In genomic region chr2:579351-579886, GRCh38 we compare ENCODE assay signal across 28 cellular contexts.
A peak's percentile ranks its signal among the peaks of the same experiment; 100 is the strongest.
DNase-seq lines count a peak whose midpoint lies in the region; ATAC-seq and TF ChIP-seq lines count a peak whose summit lies in the region.
"Had no signal": no experiment of that assay in that cellular context is flagged by ENCODE, and none has a peak within 500 bp of the region (broad histone marks: within the 10 kb centered on the region; RNA-seq: fewer than 3 reads in every experiment).

No MANE protein-coding gene starts in this region.

- H3K27ac Mint-ChIP-seq in GM23338 (no peak overlapping the region), Caco-2 (ENCODE audit: unreplicated experiment) (no peak overlapping the region)
- H3K27ac Mint-ChIP-seq in activated CD8-positive, alpha-beta T cell treated with anti-CD3 and anti-CD28 coated beads for 36 hours = no peak overlapping the region
- no peak overlapping the region for H3K27ac Mint-ChIP-seq in stimulated activated effector memory CD8-positive, alpha-beta T cell treated with anti-CD3 and anti-CD28 coated beads, Interleukin-12 subunit alpha, Interleukin-12 subunit beta, amount 100 ng/mL, for 72 hours
- H3K27ac Mint-ChIP-seq: activated CD4-positive, alpha-beta T cell treated with anti-CD3 and anti-CD28 coated beads for 36 hours; immature natural killer cell; naive B cell; T-helper 1 cell treated with Interleukin-12 subunit alpha and Interleukin-12 subunit beta and Interleukin-4 antibody, amounts not matched to agents 30 μg/mL and 1 μg/mL, for 36 hours had no signal

- no peak overlapping the region for H3K4me2 ChIP-seq in GM23338
- H3K4me2 ChIP-seq: KMS-11 had no signal

- H3K27me3 ChIP-seq in GM23338 (ENCODE audit: insufficient read depth) = no peaks in the 10 kb centered on the region
- H3K27me3 ChIP-seq in Caco-2 (replicated peaks; ENCODE audit: control insufficient read depth, insufficient read depth, low read length) = no peaks in the 10 kb centered on the region
- H3K27me3 ChIP-seq: brain microvascular endothelial cell, Peyer's patch had no signal

- H3K79me2 ChIP-seq in GM23338 (replicated peaks; ENCODE audit: insufficient read depth) = no peaks in the 10 kb centered on the region

- peaks cover 9% of the 10 kb centered on the region; the same call in 2 of the 3 replicates for H3K9me3 Mint-ChIP-seq in GM23338
- H3K9me3 Mint-ChIP-seq in activated CD8-positive, alpha-beta T cell treated with anti-CD3 and anti-CD28 coated beads for 36 hours = peaks cover 9% of the 10 kb centered on the region
- H3K9me3 Mint-ChIP-seq in stimulated activated effector memory CD8-positive, alpha-beta T cell treated with anti-CD3 and anti-CD28 coated beads, Interleukin-12 subunit alpha, Interleukin-12 subunit beta, amount 100 ng/mL, for 72 hours = peaks cover 9% of the 10 kb centered on the region
- H3K9me3 Mint-ChIP-seq in Caco-2 (ENCODE audit: unreplicated experiment) = no peaks in the 10 kb centered on the region

- H3K4me3 ChIP-seq in GM23338 = no peak overlapping the region
- no peak overlapping the region for H3K4me3 ChIP-seq in Caco-2 (ENCODE audit: low read depth, low read length)
- H3K4me3 ChIP-seq: gastroesophageal sphincter, GM23248, left lung, Peyer's patch, skin epidermis had no signal

- peak overlapping the region; percentile 90 for H2AFZ ChIP-seq in GM23338
- H2AFZ ChIP-seq: GM23248 had no signal

- ATAC-seq in GM23338 = no peak
- peak; percentile 30 for ATAC-seq in activated CD8-positive, alpha-beta T cell treated with anti-CD3 and anti-CD28 coated beads for 36 hours
- no peak for ATAC-seq in stimulated activated effector memory CD8-positive, alpha-beta T cell treated with anti-CD3 and anti-CD28 coated beads, Interleukin-12 subunit alpha, Interleukin-12 subunit beta, amount 100 ng/mL, for 72 hours
- ATAC-seq: activated CD4-positive, alpha-beta T cell treated with anti-CD3 and anti-CD28 coated beads for 36 hours; gastroesophageal sphincter; left lung had no signal

- no peak overlapping the region for H3K27ac ChIP-seq in GM23338 (ENCODE audit: low read depth)
- H3K27ac ChIP-seq: brain microvascular endothelial cell, gastroesophageal sphincter, GM23248, KMS-11, left lung, Peyer's patch, skin epidermis had no signal

- no peaks in the 10 kb centered on the region for H4K20me1 ChIP-seq in GM23338 (replicated peaks; ENCODE audit: insufficient read depth)

- no peaks in the 10 kb centered on the region for H3K9me2 ChIP-seq in GM23338 (ENCODE audit: insufficient read depth)

- H3F3A ChIP-seq in GM23338 (replicated peaks; ENCODE audit: low read depth) = no peaks in the 10 kb centered on the region

- H3K9me3 ChIP-seq in Caco-2 = no peaks in the 10 kb centered on the region
- H3K9me3 ChIP-seq: Peyer's patch had no signal

- H3K27me3 Mint-ChIP-seq in GM23338 (ENCODE audit: insufficient read depth, low read depth, poor library complexity) (peaks cover 5% of the 10 kb centered on the region), Caco-2 (ENCODE audit: insufficient read depth, unreplicated experiment) (peaks cover 2% of the 10 kb centered on the region)
- H3K27me3 Mint-ChIP-seq in activated CD8-positive, alpha-beta T cell treated with anti-CD3 and anti-CD28 coated beads for 36 hours = peaks cover 3% of the 10 kb centered on the region

- CTCF ChIA-PET in activated CD8-positive, alpha-beta T cell treated with anti-CD3 and anti-CD28 coated beads for 36 hours (lab: Charles Lee) = no interaction called here
- CTCF ChIA-PET in Caco-2 (lab: Charles Lee) = no interaction called here

- H3K4me1 Mint-ChIP-seq in GM23338 (no peaks in the 10 kb centered on the region), Caco-2 (ENCODE audit: low read depth, unreplicated experiment) (no peaks in the 10 kb centered on the region)
- H3K4me1 Mint-ChIP-seq in activated CD8-positive, alpha-beta T cell treated with anti-CD3 and anti-CD28 coated beads for 36 hours (ENCODE audit: low read depth) = no peaks in the 10 kb centered on the region
- no peaks in the 10 kb centered on the region for H3K4me1 Mint-ChIP-seq in stimulated activated effector memory CD8-positive, alpha-beta T cell treated with anti-CD3 and anti-CD28 coated beads, Interleukin-12 subunit alpha, Interleukin-12 subunit beta, amount 100 ng/mL, for 72 hours
- H3K4me1 Mint-ChIP-seq: activated CD4-positive, alpha-beta T cell treated with anti-CD3 and anti-CD28 coated beads for 36 hours; immature natural killer cell had no signal

- TF ChIP-seq CTCF in GM23338 (conservative IDR thresholded peaks at IDR 0.05; ENCODE audit: low read depth in 2 of 2) (no peak), Caco-2 (IDR thresholded peaks at IDR 0.05; ENCODE audit: insufficient read depth in 1 of 2, low read depth in 1 of 2, low read length in 1 of 2, severe bottlenecking in 1 of 2, unreplicated experiment in 1 of 2) (no peak)
- TF ChIP-seq CTCF in activated CD8-positive, alpha-beta T cell treated with anti-CD3 and anti-CD28 coated beads for 36 hours (IDR thresholded peaks at IDR 0.05) = no peak

- no peaks in the 10 kb centered on the region for H3K4me1 ChIP-seq in GM23338 (ENCODE audit: insufficient read depth)
- H3K4me1 ChIP-seq in Caco-2 = no peaks in the 10 kb centered on the region
- H3K4me1 ChIP-seq: gastroesophageal sphincter, left lung, Peyer's patch had no signal

- BruUV-seq in Caco-2 (replicated peaks; lab: Mats Ljungman, UMichigan) = no TSS peak

- POLR2A ChIA-PET in activated CD8-positive, alpha-beta T cell treated with anti-CD3 and anti-CD28 coated beads for 36 hours (lab: Charles Lee) = no interaction called here
- POLR2A ChIA-PET in Caco-2 (lab: Charles Lee) = no interaction called here

- no peaks in the 10 kb centered on the region for H3K36me3 ChIP-seq in GM23338 (ENCODE audit: insufficient read depth)
- H3K36me3 ChIP-seq in Caco-2 (ENCODE audit: control insufficient read depth, insufficient read depth, low read length) = no peaks in the 10 kb centered on the region
- H3K36me3 ChIP-seq: brain microvascular endothelial cell, gastroesophageal sphincter, left lung, Peyer's patch had no signal

- H3K36me3 Mint-ChIP-seq in GM23338 (ENCODE audit: low read depth) = no peaks in the 10 kb centered on the region
- peaks cover 2% of the 10 kb centered on the region for H3K36me3 Mint-ChIP-seq in activated CD8-positive, alpha-beta T cell treated with anti-CD3 and anti-CD28 coated beads for 36 hours (ENCODE audit: low read depth)
- no peaks in the 10 kb centered on the region for H3K36me3 Mint-ChIP-seq in stimulated activated effector memory CD8-positive, alpha-beta T cell treated with anti-CD3 and anti-CD28 coated beads, Interleukin-12 subunit alpha, Interleukin-12 subunit beta, amount 100 ng/mL, for 72 hours
- no peaks in the 10 kb centered on the region for H3K36me3 Mint-ChIP-seq in Caco-2 (ENCODE audit: insufficient read depth, unreplicated experiment)

- intact Hi-C loops in activated CD8-positive, alpha-beta T cell treated with anti-CD3 and anti-CD28 coated beads for 36 hours (cut with micrococcal nuclease) = no loop called here
- intact Hi-C loops in Caco-2 (cut with micrococcal nuclease; ENCODE audit: unreplicated experiment) = no loop called here

- no peak overlapping the region for H3K4me3 Mint-ChIP-seq in GM23338
- no peak overlapping the region for H3K4me3 Mint-ChIP-seq in activated CD8-positive, alpha-beta T cell treated with anti-CD3 and anti-CD28 coated beads for 36 hours
- no peak overlapping the region for H3K4me3 Mint-ChIP-seq in stimulated activated effector memory CD8-positive, alpha-beta T cell treated with anti-CD3 and anti-CD28 coated beads, Interleukin-12 subunit alpha, Interleukin-12 subunit beta, amount 100 ng/mL, for 72 hours
- no peak overlapping the region for H3K4me3 Mint-ChIP-seq in Caco-2 (ENCODE audit: unreplicated experiment)
- H3K4me3 Mint-ChIP-seq: activated CD4-positive, alpha-beta T cell treated with anti-CD3 and anti-CD28 coated beads for 36 hours; naive B cell; T-helper 1 cell treated with Interleukin-12 subunit alpha and Interleukin-12 subunit beta and Interleukin-4 antibody, amounts not matched to agents 30 μg/mL and 1 μg/mL, for 36 hours had no signal

- DNase-seq in COLO668 (lab: John Stamatoyannopoulos, UW; ENCODE audit: unreplicated experiment) (peak; percentile 10), GM23338 (ENCODE audit: low spot score) (no peak), NCI-H2196 treated with DMSO at 0.1 percent for 48 hours (lab: John Stamatoyannopoulos, UW; ENCODE audit: unreplicated experiment) (peak; percentile 30), SW480 (ENCODE audit: low spot score) (no peak), putamen (ENCODE audit: low spot score) (no peak), Caco-2 (no peak)
- no peak for DNase-seq in activated CD8-positive, alpha-beta T cell treated with anti-CD3 and anti-CD28 coated beads for 36 hours
- no peak for DNase-seq in stimulated activated effector memory CD8-positive, alpha-beta T cell treated with anti-CD3 and anti-CD28 coated beads, Interleukin-12 subunit alpha, Interleukin-12 subunit beta, amount 100 ng/mL, for 72 hours (ENCODE audit: low spot score in 2 of 2)
- DNase-seq: activated CD4-positive, alpha-beta T cell treated with anti-CD3 and anti-CD28 coated beads for 36 hours; activated naive CD4-positive, alpha-beta T cell treated with Interleukin-2 at 50 U/mL for 16 hours; activated T-cell treated with anti-CD3 and anti-CD28 coated beads, Interleukin-2, amount 50 U/mL, for 48 hours; brain microvascular endothelial cell; C1 segment of cervical spinal cord; cortex of kidney; GDM1; GM23248; hippocampal formation; naive B cell; NCI-H187; occipital lobe; Peyer's patch; trophoblast cell had no signal

TF ChIP-seq in GM23338, 12 proteins besides CTCF, POLR2A, EP300 and RAD21 (continues in another document):
- TF ChIP-seq EZH2 (IDR thresholded peaks at IDR 0.05; ENCODE audit: low read depth, unreplicated experiment) (no peak), POLR2AphosphoS5 (IDR thresholded peaks at IDR 0.05; ENCODE audit: low read depth) (no peak)

Comparison
In these comparisons a context has a peak if more than half of its experiments do, and no peak if none do; other contexts are left out.
1. DNase-seq: peak in COLO668 (single experiment) and NCI-H2196 treated with DMSO at 0.1 percent for 48 hours (single experiment); none in GM23338 (single experiment), activated CD8-positive, alpha-beta T cell treated with anti-CD3 and anti-CD28 coated beads for 36 hours (single experiment), SW480 (single experiment), putamen (single experiment), stimulated activated effector memory CD8-positive, alpha-beta T cell treated with anti-CD3 and anti-CD28 coated beads, Interleukin-12 subunit alpha, Interleukin-12 subunit beta, amount 100 ng/mL, for 72 hours (0 of 2) and Caco-2 (0 of 2).